ENCODE assay signal across 1 cellular context in the genomic region with DNA sequence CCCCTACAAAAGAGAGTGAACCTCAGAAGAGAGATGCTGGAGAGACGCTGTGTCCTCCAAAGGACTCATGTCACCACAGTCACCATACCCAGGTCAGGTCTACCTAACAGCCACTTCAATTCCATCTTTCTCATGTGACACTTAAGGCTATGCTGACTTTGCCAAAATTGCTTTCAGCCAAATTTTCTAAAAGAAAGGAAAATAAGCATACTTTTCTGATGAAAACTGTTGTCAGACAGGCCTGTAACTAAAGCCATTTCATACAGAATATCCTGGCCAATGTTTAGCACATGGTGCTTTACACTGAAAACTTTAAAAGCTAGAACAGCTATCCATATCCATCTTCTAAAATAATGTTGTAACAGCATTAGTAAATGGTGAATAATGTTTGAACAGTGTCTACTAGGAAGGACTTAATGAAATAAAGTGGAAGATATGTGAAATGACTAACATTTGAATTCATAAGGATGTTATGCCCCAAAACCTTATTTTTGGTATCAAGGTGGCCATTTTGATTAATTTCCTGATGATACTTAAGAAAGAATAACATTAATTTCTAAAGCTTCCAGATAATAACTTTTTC.
TF ChIP-seq lines count a peak whose summit lies in the region.

No MANE protein-coding gene starts in this region.

TF ChIP-seq in A549, 52 proteins besides CTCF, POLR2A, EP300 and RAD21 (continued from another document):
- TF ChIP-seq, protein P1, sequence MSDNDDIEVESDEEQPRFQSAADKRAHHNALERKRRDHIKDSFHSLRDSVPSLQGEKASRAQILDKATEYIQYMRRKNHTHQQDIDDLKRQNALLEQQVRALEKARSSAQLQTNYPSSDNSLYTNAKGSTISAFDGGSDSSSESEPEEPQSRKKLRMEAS (IDR thresholded peaks at IDR 0.05), result 0 out of 2 replicates have a peak, but pooled peaks have one; percentile 25
- TF ChIP-seq CEBPB (IDR thresholded peaks at IDR 0.05), result peak; percentile 21 to 47; a peak in 1 of 4 replicates
TF ChIP-seq in A549: peak in this region for 7.
